1 cellular context compared by ENCODE assay signal in the genomic region with DNA sequence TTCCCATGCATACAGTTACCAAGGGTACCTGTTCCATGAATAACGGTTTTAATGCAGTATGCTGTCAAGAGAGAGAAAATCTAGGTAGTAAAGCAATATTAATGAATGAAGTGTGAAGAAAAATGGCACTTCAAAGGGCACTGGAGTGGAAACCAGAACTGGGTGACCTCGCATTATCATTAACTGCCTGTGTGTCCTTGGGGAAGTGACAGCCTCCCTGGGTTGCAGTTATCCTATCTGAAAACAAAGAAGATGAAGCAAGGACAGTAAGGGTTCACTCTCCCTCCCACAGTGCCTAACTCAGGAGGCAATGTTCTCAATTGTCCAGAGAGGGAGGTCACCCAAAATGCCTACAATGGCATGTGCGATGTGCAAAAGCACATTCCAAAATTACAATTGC.
TF ChIP-seq lines count a peak whose summit lies in the region.

No MANE protein-coding gene starts in this region.

TF ChIP-seq in K562, 482 proteins besides CTCF, POLR2A, EP300 and RAD21:
- TF ChIP-seq, protein P1, sequence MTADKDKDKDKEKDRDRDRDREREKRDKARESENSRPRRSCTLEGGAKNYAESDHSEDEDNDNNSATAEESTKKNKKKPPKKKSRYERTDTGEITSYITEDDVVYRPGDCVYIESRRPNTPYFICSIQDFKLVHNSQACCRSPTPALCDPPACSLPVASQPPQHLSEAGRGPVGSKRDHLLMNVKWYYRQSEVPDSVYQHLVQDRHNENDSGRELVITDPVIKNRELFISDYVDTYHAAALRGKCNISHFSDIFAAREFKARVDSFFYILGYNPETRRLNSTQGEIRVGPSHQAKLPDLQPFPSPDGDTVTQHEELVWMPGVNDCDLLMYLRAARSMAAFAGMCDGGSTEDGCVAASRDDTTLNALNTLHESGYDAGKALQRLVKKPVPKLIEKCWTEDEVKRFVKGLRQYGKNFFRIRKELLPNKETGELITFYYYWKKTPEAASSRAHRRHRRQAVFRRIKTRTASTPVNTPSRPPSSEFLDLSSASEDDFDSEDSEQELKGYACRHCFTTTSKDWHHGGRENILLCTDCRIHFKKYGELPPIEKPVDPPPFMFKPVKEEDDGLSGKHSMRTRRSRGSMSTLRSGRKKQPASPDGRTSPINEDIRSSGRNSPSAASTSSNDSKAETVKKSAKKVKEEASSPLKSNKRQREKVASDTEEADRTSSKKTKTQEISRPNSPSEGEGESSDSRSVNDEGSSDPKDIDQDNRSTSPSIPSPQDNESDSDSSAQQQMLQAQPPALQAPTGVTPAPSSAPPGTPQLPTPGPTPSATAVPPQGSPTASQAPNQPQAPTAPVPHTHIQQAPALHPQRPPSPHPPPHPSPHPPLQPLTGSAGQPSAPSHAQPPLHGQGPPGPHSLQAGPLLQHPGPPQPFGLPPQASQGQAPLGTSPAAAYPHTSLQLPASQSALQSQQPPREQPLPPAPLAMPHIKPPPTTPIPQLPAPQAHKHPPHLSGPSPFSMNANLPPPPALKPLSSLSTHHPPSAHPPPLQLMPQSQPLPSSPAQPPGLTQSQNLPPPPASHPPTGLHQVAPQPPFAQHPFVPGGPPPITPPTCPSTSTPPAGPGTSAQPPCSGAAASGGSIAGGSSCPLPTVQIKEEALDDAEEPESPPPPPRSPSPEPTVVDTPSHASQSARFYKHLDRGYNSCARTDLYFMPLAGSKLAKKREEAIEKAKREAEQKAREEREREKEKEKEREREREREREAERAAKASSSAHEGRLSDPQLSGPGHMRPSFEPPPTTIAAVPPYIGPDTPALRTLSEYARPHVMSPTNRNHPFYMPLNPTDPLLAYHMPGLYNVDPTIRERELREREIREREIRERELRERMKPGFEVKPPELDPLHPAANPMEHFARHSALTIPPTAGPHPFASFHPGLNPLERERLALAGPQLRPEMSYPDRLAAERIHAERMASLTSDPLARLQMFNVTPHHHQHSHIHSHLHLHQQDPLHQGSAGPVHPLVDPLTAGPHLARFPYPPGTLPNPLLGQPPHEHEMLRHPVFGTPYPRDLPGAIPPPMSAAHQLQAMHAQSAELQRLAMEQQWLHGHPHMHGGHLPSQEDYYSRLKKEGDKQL (CRISPR knock-in tag; IDR thresholded peaks at IDR 0.05; ENCODE audit: borderline replicate concordance): no peak
- TF ChIP-seq STAT6 (CRISPR knock-in tag; IDR thresholded peaks at IDR 0.05): no peak
- TF ChIP-seq, protein P2, sequence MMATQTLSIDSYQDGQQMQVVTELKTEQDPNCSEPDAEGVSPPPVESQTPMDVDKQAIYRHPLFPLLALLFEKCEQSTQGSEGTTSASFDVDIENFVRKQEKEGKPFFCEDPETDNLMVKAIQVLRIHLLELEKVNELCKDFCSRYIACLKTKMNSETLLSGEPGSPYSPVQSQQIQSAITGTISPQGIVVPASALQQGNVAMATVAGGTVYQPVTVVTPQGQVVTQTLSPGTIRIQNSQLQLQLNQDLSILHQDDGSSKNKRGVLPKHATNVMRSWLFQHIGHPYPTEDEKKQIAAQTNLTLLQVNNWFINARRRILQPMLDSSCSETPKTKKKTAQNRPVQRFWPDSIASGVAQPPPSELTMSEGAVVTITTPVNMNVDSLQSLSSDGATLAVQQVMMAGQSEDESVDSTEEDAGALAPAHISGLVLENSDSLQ (IDR thresholded peaks at IDR 0.05): 0 out of 2 replicates have a peak, but pooled peaks have one; percentile 0
- TF ChIP-seq IRF2 (CRISPR knock-in tag; IDR thresholded peaks at IDR 0.05): no peak
- TF ChIP-seq ZNF23 (CRISPR knock-in tag; IDR thresholded peaks at IDR 0.05): no peak
- TF ChIP-seq ESRRA (IDR thresholded peaks at IDR 0.05; ENCODE audit: borderline replicate concordance, low read depth): 0 out of 2 replicates have a peak, but pooled peaks have one; percentile 23
- TF ChIP-seq ZNF217 (CRISPR knock-in tag; IDR thresholded peaks at IDR 0.05): no peak
